In the genomic region with DNA sequence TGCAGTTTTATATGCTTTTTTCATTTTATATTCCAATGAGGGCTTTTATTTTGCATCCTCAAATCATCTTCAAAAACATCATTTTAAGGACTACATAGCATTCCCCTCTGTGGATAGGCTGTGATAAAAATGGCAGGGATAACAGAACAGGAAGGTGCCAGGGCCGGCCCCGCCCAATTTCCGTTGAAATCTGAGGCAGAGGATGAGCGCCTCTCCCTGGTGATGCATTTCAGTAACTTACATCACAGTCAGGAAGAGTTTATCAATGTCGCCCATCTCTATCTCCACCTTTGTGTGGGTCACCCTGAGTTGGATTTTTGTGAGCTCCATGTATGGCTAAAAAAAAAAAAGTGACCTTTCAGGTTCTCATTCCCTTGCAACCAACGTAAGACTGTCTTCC, we compare ENCODE assay signal across 30 cellular contexts.
A peak's percentile ranks its signal among the peaks of the same experiment; 100 is the strongest.
DNase-seq lines count a peak whose midpoint lies in the region; ATAC-seq and TF ChIP-seq lines count a peak whose summit lies in the region.
"Had no signal": no experiment of that assay in that cellular context is flagged by ENCODE, and none has a peak within 500 bp of the region (broad histone marks: within the 10 kb centered on the region; RNA-seq: fewer than 3 reads in every experiment).

No MANE protein-coding gene starts in this region.

- no peak for DNase-seq in activated CD8-positive, alpha-beta T cell treated with anti-CD3 and anti-CD28 coated beads for 36 hours
- DNase-seq in activated CD8-positive, alpha-beta T cell treated with anti-CD3 and anti-CD28 coated beads, Interleukin-2, amount 10 ng/mL, durations not matched to agents 7 days and 5 days: no peak
- DNase-seq in GM23338 (ENCODE audit: low spot score) (peak; percentile 52), SK-MEL-5 (ENCODE audit: low read depth, low spot score) (peak; percentile 30), neural progenitor cell (ENCODE audit: low spot score) (no peak), posterior vena cava (ENCODE audit: low spot score) (no peak), activated T-cell treated with anti-CD3 and anti-CD28 coated beads for 4 hours (no peak), right atrium auricular region (ENCODE audit: low spot score) (no peak)
- DNase-seq: activated CD4-positive, alpha-beta T cell treated with anti-CD3 and anti-CD28 coated beads for 36 hours; amniotic stem cell; brain microvascular endothelial cell; foreskin fibroblast; GF-D8; left ventricle myocardium inferior; MV-4-11; NCI-H2171 treated with DMSO at 0.1 percent for 48 hours; NCI-H510A; pancreas; retina; SIG-M5; small intestine; stimulated activated naive CD8-positive, alpha-beta T cell treated with anti-CD3 and anti-CD28 coated beads, Interleukin-15, amount 100 ng/mL, for 72 hours; SW 1271 had no signal

- H3K4me3 ChIP-seq in GM23338: no peak overlapping the region
- no peak overlapping the region for H3K4me3 ChIP-seq in neural progenitor cell
- H3K4me3 ChIP-seq in right atrium auricular region: no peak overlapping the region
- H3K4me3 ChIP-seq: esophagus muscularis mucosa, HAP-1, left ventricle myocardium inferior, pancreas, vagina had no signal

- 0 out of 2 replicates have a peak, but pooled peaks cover 2% of the 10 kb centered on the region for H4K20me1 ChIP-seq in GM23338 (replicated peaks; ENCODE audit: insufficient read depth)
- peaks cover 9% of the 10 kb centered on the region for H4K20me1 ChIP-seq in neural progenitor cell (ENCODE audit: low read depth)

- H3K27me3 ChIP-seq in GM23338 (ENCODE audit: insufficient read depth): no peaks in the 10 kb centered on the region
- H3K27me3 ChIP-seq in neural progenitor cell: no peaks in the 10 kb centered on the region
- H3K27me3 ChIP-seq in right atrium auricular region: no peaks in the 10 kb centered on the region
- H3K27me3 ChIP-seq: pancreas, vagina had no signal

- H3K4me2 ChIP-seq in GM23338: no peak overlapping the region
- no peak overlapping the region for H3K4me2 ChIP-seq in neural progenitor cell

- no peaks in the 10 kb centered on the region for H3K9me2 ChIP-seq in GM23338 (ENCODE audit: insufficient read depth)

- H3K9me3 ChIP-seq in neural progenitor cell (ENCODE audit: low read depth) (no peaks in the 10 kb centered on the region), right atrium auricular region (no peaks in the 10 kb centered on the region)
- H3K9me3 ChIP-seq: esophagus muscularis mucosa, HAP-1, left ventricle myocardium inferior, pancreas, vagina had no signal

- in situ Hi-C loops in SK-MEL-5 (cut with HindIII; ENCODE audit: low pct_unique_long_range_greater_than_20kb, low sequenced_read_pairs): no loop called here

- intact Hi-C loops in activated CD8-positive, alpha-beta T cell treated with anti-CD3 and anti-CD28 coated beads for 36 hours (cut with micrococcal nuclease): no loop called here
- intact Hi-C loops in posterior vena cava (cut with DNase I): no loop called here

- POLR2A ChIA-PET in activated CD8-positive, alpha-beta T cell treated with anti-CD3 and anti-CD28 coated beads for 36 hours (lab: Charles Lee): no interaction called here
- POLR2A ChIA-PET in activated CD8-positive, alpha-beta T cell treated with anti-CD3 and anti-CD28 coated beads, Interleukin-2, amount 10 ng/mL, durations not matched to agents 7 days and 5 days (lab: Charles Lee): interaction anchor here (0.7 kb wide), 1 partner anchor 105 kb away, joined by 4 read pairs; no protein-coding TSS in a partner anchor

- H3F3A ChIP-seq in GM23338 (replicated peaks; ENCODE audit: low read depth) (no peaks in the 10 kb centered on the region), neural progenitor cell (ENCODE audit: low read depth) (peaks cover 1% of the 10 kb centered on the region)

- no peak overlapping the region for H3K27ac Mint-ChIP-seq in activated CD8-positive, alpha-beta T cell treated with anti-CD3 and anti-CD28 coated beads for 36 hours
- no peak overlapping the region for H3K27ac Mint-ChIP-seq in activated CD8-positive, alpha-beta T cell treated with anti-CD3 and anti-CD28 coated beads, Interleukin-2, amount 10 ng/mL, durations not matched to agents 7 days and 5 days
- H3K27ac Mint-ChIP-seq in GM23338 (no peak overlapping the region), neural progenitor cell (no peak overlapping the region)
- H3K27ac Mint-ChIP-seq: activated CD4-positive, alpha-beta T cell treated with anti-CD3 and anti-CD28 coated beads for 36 hours; activated T-helper 2 cell treated with anti-CD3 and anti-CD28 coated beads, Interferon-gamma antibody, Interleukin-2, Interleukin-4, amounts not matched to agents 10 μg/mL and 5 μg/mL and 100 μg/mL, durations not matched to agents 14 hours and 24 hours and 36 hours; stimulated activated naive CD8-positive, alpha-beta T cell treated with anti-CD3 and anti-CD28 coated beads, Interleukin-15, amount 100 ng/mL, for 72 hours had no signal

- TF ChIP-seq CTCF in activated CD8-positive, alpha-beta T cell treated with anti-CD3 and anti-CD28 coated beads for 36 hours (IDR thresholded peaks at IDR 0.05): peak; percentile 5
- TF ChIP-seq CTCF in GM23338 (conservative IDR thresholded peaks at IDR 0.05; ENCODE audit: low read depth in 2 of 2): peak; percentile 38 to 68
- peak; percentile 25 for TF ChIP-seq CTCF in neural progenitor cell (IDR thresholded peaks at IDR 0.05)
- TF ChIP-seq CTCF in right atrium auricular region (IDR thresholded peaks at IDR 0.05): no peak

- H3K36me3 ChIP-seq in GM23338 (ENCODE audit: insufficient read depth) (no peaks in the 10 kb centered on the region), neural progenitor cell (no peaks in the 10 kb centered on the region), right atrium auricular region (no peaks in the 10 kb centered on the region)
- H3K36me3 ChIP-seq: brain microvascular endothelial cell, esophagus muscularis mucosa, HAP-1, left ventricle myocardium inferior, pancreas, vagina had no signal

- ATAC-seq in activated CD8-positive, alpha-beta T cell treated with anti-CD3 and anti-CD28 coated beads for 36 hours: no peak
- ATAC-seq in activated CD8-positive, alpha-beta T cell treated with anti-CD3 and anti-CD28 coated beads, Interleukin-2, amount 10 ng/mL, durations not matched to agents 7 days and 5 days: no peak
- peak; percentile 28 for ATAC-seq in GM23338
- ATAC-seq: activated CD4-positive, alpha-beta T cell treated with anti-CD3 and anti-CD28 coated beads for 36 hours; pancreas; stimulated activated naive CD8-positive, alpha-beta T cell treated with anti-CD3 and anti-CD28 coated beads, Interleukin-15, amount 100 ng/mL, for 72 hours had no signal

- no peaks in the 10 kb centered on the region for H3K79me2 ChIP-seq in GM23338 (replicated peaks; ENCODE audit: insufficient read depth)
- no peaks in the 10 kb centered on the region for H3K79me2 ChIP-seq in neural progenitor cell (ENCODE audit: low read depth)

- no peak overlapping the region for H3K9ac ChIP-seq in neural progenitor cell

- H3K27ac ChIP-seq in GM23338 (ENCODE audit: low read depth) (no peak overlapping the region), neural progenitor cell (no peak overlapping the region), right atrium auricular region (no peak overlapping the region)
- H3K27ac ChIP-seq: brain microvascular endothelial cell, esophagus muscularis mucosa, HL-60, left ventricle myocardium inferior, pancreas, vagina had no signal

- H2AFZ ChIP-seq in GM23338 (no peak overlapping the region), neural progenitor cell (replicated peaks) (no peak overlapping the region)

- no peaks in the 10 kb centered on the region for H3K4me1 Mint-ChIP-seq in activated CD8-positive, alpha-beta T cell treated with anti-CD3 and anti-CD28 coated beads for 36 hours (ENCODE audit: low read depth)
- H3K4me1 Mint-ChIP-seq in activated CD8-positive, alpha-beta T cell treated with anti-CD3 and anti-CD28 coated beads, Interleukin-2, amount 10 ng/mL, durations not matched to agents 7 days and 5 days (ENCODE audit: low read depth): no peaks in the 10 kb centered on the region
- H3K4me1 Mint-ChIP-seq in GM23338 (peaks cover 10% of the 10 kb centered on the region), neural progenitor cell (peaks cover 19% of the 10 kb centered on the region)
- H3K4me1 Mint-ChIP-seq: activated CD4-positive, alpha-beta T cell treated with anti-CD3 and anti-CD28 coated beads for 36 hours; activated naive CD4-positive, alpha-beta T cell treated with anti-CD3 and anti-CD28 coated beads, Interleukin-2, amount 50 U/mL, for 24 hours; stimulated activated naive CD8-positive, alpha-beta T cell treated with anti-CD3 and anti-CD28 coated beads, Interleukin-15, amount 100 ng/mL, for 72 hours had no signal

- no peak overlapping the region for H3K4me3 Mint-ChIP-seq in activated CD8-positive, alpha-beta T cell treated with anti-CD3 and anti-CD28 coated beads for 36 hours
- no peak overlapping the region for H3K4me3 Mint-ChIP-seq in activated CD8-positive, alpha-beta T cell treated with anti-CD3 and anti-CD28 coated beads, Interleukin-2, amount 10 ng/mL, durations not matched to agents 7 days and 5 days
- H3K4me3 Mint-ChIP-seq in GM23338 (no peak overlapping the region), neural progenitor cell (no peak overlapping the region)
- H3K4me3 Mint-ChIP-seq: activated CD4-positive, alpha-beta T cell treated with anti-CD3 and anti-CD28 coated beads for 36 hours; activated naive CD4-positive, alpha-beta T cell treated with anti-CD3 and anti-CD28 coated beads, Interleukin-2, amount 50 U/mL, for 24 hours; neural crest cell; stimulated activated naive CD8-positive, alpha-beta T cell treated with anti-CD3 and anti-CD28 coated beads, Interleukin-15, amount 100 ng/mL, for 72 hours had no signal

- H3K36me3 Mint-ChIP-seq in activated CD8-positive, alpha-beta T cell treated with anti-CD3 and anti-CD28 coated beads for 36 hours (ENCODE audit: low read depth): no peaks in the 10 kb centered on the region
- no peaks in the 10 kb centered on the region for H3K36me3 Mint-ChIP-seq in activated CD8-positive, alpha-beta T cell treated with anti-CD3 and anti-CD28 coated beads, Interleukin-2, amount 10 ng/mL, durations not matched to agents 7 days and 5 days (ENCODE audit: low read depth)
- H3K36me3 Mint-ChIP-seq in GM23338 (ENCODE audit: low read depth) (no peaks in the 10 kb centered on the region), neural progenitor cell (no peaks in the 10 kb centered on the region)
- H3K36me3 Mint-ChIP-seq: activated naive CD4-positive, alpha-beta T cell treated with anti-CD3 and anti-CD28 coated beads, Interleukin-2, amount 50 U/mL, for 24 hours had no signal

- H3K27me3 Mint-ChIP-seq in activated CD8-positive, alpha-beta T cell treated with anti-CD3 and anti-CD28 coated beads for 36 hours: peaks cover 6% of the 10 kb centered on the region
- H3K27me3 Mint-ChIP-seq in activated CD8-positive, alpha-beta T cell treated with anti-CD3 and anti-CD28 coated beads, Interleukin-2, amount 10 ng/mL, durations not matched to agents 7 days and 5 days (ENCODE audit: low read depth): peaks cover 16% of the 10 kb centered on the region
- H3K27me3 Mint-ChIP-seq in GM23338 (ENCODE audit: insufficient read depth, low read depth, poor library complexity) (peaks cover 9% of the 10 kb centered on the region), neural progenitor cell (ENCODE audit: insufficient read depth, low read depth) (peaks cover 15% of the 10 kb centered on the region)

- H3K4me1 ChIP-seq in GM23338 (ENCODE audit: insufficient read depth): peaks cover 3% of the 10 kb centered on the region
- H3K4me1 ChIP-seq in neural progenitor cell: peaks cover 8% of the 10 kb centered on the region
- peaks cover 0 to 3% of the 10 kb centered on the region in 2 donors for H3K4me1 ChIP-seq in right atrium auricular region
- H3K4me1 ChIP-seq: esophagus muscularis mucosa, HAP-1, pancreas, vagina had no signal

- CTCF ChIA-PET in activated CD8-positive, alpha-beta T cell treated with anti-CD3 and anti-CD28 coated beads for 36 hours (lab: Charles Lee): no interaction called here
- CTCF ChIA-PET in activated CD8-positive, alpha-beta T cell treated with anti-CD3 and anti-CD28 coated beads, Interleukin-2, amount 10 ng/mL, durations not matched to agents 7 days and 5 days (lab: Charles Lee): no interaction called here

- H3K9me3 Mint-ChIP-seq in activated CD8-positive, alpha-beta T cell treated with anti-CD3 and anti-CD28 coated beads for 36 hours: no peaks in the 10 kb centered on the region
- H3K9me3 Mint-ChIP-seq in activated CD8-positive, alpha-beta T cell treated with anti-CD3 and anti-CD28 coated beads, Interleukin-2, amount 10 ng/mL, durations not matched to agents 7 days and 5 days (ENCODE audit: insufficient read depth): no peaks in the 10 kb centered on the region
- no peaks in the 10 kb centered on the region for H3K9me3 Mint-ChIP-seq in GM23338
- H3K9me3 Mint-ChIP-seq in neural progenitor cell: no peaks in the 10 kb centered on the region
- H3K9me3 Mint-ChIP-seq: activated naive CD4-positive, alpha-beta T cell treated with anti-CD3 and anti-CD28 coated beads, Interleukin-2, amount 50 U/mL, for 24 hours; activated T-helper 2 cell treated with anti-CD3 and anti-CD28 coated beads, Interferon-gamma antibody, Interleukin-2, Interleukin-4, amounts not matched to agents 10 μg/mL and 5 μg/mL and 100 μg/mL, durations not matched to agents 14 hours and 24 hours and 36 hours; neural crest cell; stimulated activated naive CD8-positive, alpha-beta T cell treated with anti-CD3 and anti-CD28 coated beads, Interleukin-15, amount 100 ng/mL, for 72 hours had no signal

Comparison
In these comparisons a context has a peak if more than half of its experiments do, and no peak if none do; other contexts are left out.
1. DNase-seq: peak in GM23338 (single experiment) and SK-MEL-5 (single experiment); none in activated CD8-positive, alpha-beta T cell treated with anti-CD3 and anti-CD28 coated beads for 36 hours (single experiment), activated CD8-positive, alpha-beta T cell treated with anti-CD3 and anti-CD28 coated beads, Interleukin-2, amount 10 ng/mL, durations not matched to agents 7 days and 5 days (single experiment), neural progenitor cell (single experiment), posterior vena cava (single experiment), activated T-cell treated with anti-CD3 and anti-CD28 coated beads for 4 hours (single experiment) and right atrium auricular region (single experiment).
2. CTCF ChIP-seq: peak in activated CD8-positive, alpha-beta T cell treated with anti-CD3 and anti-CD28 coated beads for 36 hours (single experiment), GM23338 (2 of 2) and neural progenitor cell (single experiment); none in right atrium auricular region (0 of 2).